Comparison of ENCODE assay signal across 9 cellular contexts in the genomic region with DNA sequence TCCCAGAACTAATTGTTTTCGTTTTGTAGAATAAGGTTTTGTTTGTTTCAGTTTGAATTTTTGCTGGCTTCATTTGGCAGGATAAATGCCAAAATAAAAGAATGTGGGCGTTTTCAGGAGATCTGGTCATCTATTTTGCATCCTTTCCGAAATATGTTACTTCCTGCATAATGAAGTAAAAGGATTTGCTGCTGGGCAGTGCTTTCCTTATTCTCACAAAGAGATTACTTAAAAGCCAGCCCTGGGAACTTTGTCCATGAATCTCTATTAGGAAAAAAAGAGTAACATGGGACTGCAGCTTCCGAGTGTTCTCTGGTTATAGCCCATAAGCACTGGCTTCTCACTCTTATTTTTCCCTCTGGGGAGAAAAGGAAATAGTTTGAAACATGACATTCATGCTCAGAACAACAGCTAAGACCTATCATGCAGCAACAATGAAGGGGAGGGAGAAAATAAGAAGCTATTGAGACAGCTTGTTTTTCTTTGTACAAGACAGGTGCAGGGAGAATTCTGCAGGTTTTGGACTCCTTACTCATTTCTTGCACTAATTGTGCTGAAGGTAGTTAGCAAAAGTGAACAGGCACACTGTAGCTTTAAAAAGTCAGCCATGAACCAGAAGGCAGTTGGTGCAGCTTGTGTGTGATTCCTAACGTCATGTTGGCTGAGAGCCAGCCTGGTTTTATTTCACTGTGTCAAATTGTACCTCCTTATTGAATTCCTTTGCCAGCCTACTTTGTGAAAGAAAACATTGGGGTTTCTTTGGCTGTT. TPM values are rescaled to one million over a fixed set of nuclear protein-coding genes. Genes with fewer than 3 reads are reported as not detected.
DNase-seq lines count a peak whose midpoint lies in the region; ATAC-seq and TF ChIP-seq lines count a peak whose summit lies in the region.
"Had no signal": no experiment of that assay in that cellular context is flagged by ENCODE, and none has a peak within 500 bp of the region (broad histone marks: within the 10 kb centered on the region; RNA-seq: fewer than 3 reads in every experiment).

A gene with protein sequence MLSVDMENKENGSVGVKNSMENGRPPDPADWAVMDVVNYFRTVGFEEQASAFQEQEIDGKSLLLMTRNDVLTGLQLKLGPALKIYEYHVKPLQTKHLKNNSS (plus strand): TSS at position 718 of the 768 bp plus-strand sequence. CDS start 1,527 bp downstream, outside the sequence.

- H3K27ac ChIP-seq in stomach: peak within 1 kb of the TSS; percentile 76 to 97 (median 92)
- H3K27ac ChIP-seq: KMS-11 had no signal

- intact Hi-C loops in stomach (cut with DNase I; ENCODE audit: low total_unique reads): no loop called here

- TF ChIP-seq CTCF in WI38 (IDR thresholded peaks at IDR 0.05; ENCODE audit: low read depth, low read length): no peak
- no peak for TF ChIP-seq CTCF in stomach (IDR thresholded peaks at IDR 0.05)

- H3K27ac Mint-ChIP-seq in effector memory CD8-positive, alpha-beta T cell: no peak within 1 kb of the TSS

- peaks cover 21 to 29% of the 10 kb centered on the region in 2 donors for H3K27me3 Mint-ChIP-seq in effector memory CD8-positive, alpha-beta T cell

- 8 to 13% (median 10%) methylated on average over 5 of the region's 5 CpGs for WGBS in stomach, 5 donors

- in situ Hi-C loops in HAP-1 (cut with MboI; ENCODE audit: low sequenced_read_pairs): no loop called here

- H3K4me3 Mint-ChIP-seq in effector memory CD8-positive, alpha-beta T cell: no peak within 1 kb of the TSS

- H3K4me3 ChIP-seq in HAP-1 (no peak within 1 kb of the TSS; the same call in 1 of the 2 replicates), WI38 (ENCODE audit: low read depth, low read length) (peak within 1 kb of the TSS; percentile 58), stomach (peak within 1 kb of the TSS; percentile 29 to 44 (median 35))

- no peaks in the 10 kb centered on the region for H3K27me3 ChIP-seq in HAP-1 (ENCODE audit: low read depth)
- H3K27me3 ChIP-seq in stomach: no peaks in the 10 kb centered on the region

- H3K4me1 Mint-ChIP-seq in effector memory CD8-positive, alpha-beta T cell (ENCODE audit: low read depth in 2 of 2): peaks cover 10 to 12% of the 10 kb centered on the region in 2 donors

- H3K36me3 ChIP-seq in HAP-1 (replicated peaks) (no peaks in the 10 kb centered on the region), stomach (no peaks in the 10 kb centered on the region)

- peak; percentile 91 for DNase-seq in COLO668 (lab: John Stamatoyannopoulos, UW; ENCODE audit: unreplicated experiment)
- DNase-seq in HAP-1 (ENCODE audit: low spot score in 2 of 2): peak; percentile 24 to 69
- DNase-seq in NCI-H2107 treated with DMSO at 0.1 percent for 48 hours (lab: John Stamatoyannopoulos, UW; ENCODE audit: unreplicated experiment): peak; percentile 79
- peak; percentile 17 to 30 (median 18) for DNase-seq in effector memory CD8-positive, alpha-beta T cell
- DNase-seq in midbrain (lab: John Stamatoyannopoulos, UW): peak; percentile 80
- DNase-seq in stomach: peak; percentile 90
- DNase-seq in islet precursor cell: no peak

- H3K9me3 Mint-ChIP-seq in effector memory CD8-positive, alpha-beta T cell: no peaks in the 10 kb centered on the region

- no peaks in the 10 kb centered on the region for H3K9me3 ChIP-seq in HAP-1
- H3K9me3 ChIP-seq in stomach: no peaks in the 10 kb centered on the region

- no peaks in the 10 kb centered on the region for H3K36me3 Mint-ChIP-seq in effector memory CD8-positive, alpha-beta T cell (ENCODE audit: insufficient read depth)

- H3K4me1 ChIP-seq in HAP-1 (peaks cover 26% of the 10 kb centered on the region), stomach (peaks cover 15 to 65% (median 56%) of the 10 kb centered on the region in 4 donors)

- peak; percentile 31 for ATAC-seq in effector memory CD8-positive, alpha-beta T cell (replicated peaks)

- no peak for TF ChIP-seq POLR2A in stomach (IDR thresholded peaks at IDR 0.05)

- TF ChIP-seq EP300 in stomach (IDR thresholded peaks at IDR 0.05): no peak

RNA-seq across cellular contexts. Expression of the gene that starts here (rescaled TPM):
- total RNA-seq in stomach: 1 to 10 TPM in 3 of 5 donors, not detected in 2; 1.4 to 7.5 (median 1.7) TPM
- 1 to 10 TPM; 1.7 to 9.0 (median 6.5) TPM for polyA plus RNA-seq in stomach
